2 cellular contexts compared by ENCODE assay signal in genomic region chr1:185969524-185969991, GRCh38.
TF ChIP-seq lines count a peak whose summit lies in the region.

No MANE protein-coding gene starts in this region.

TF ChIP-seq in GM23338, 12 proteins besides CTCF, POLR2A, EP300 and RAD21:
- TF ChIP-seq EZH2 (IDR thresholded peaks at IDR 0.05; ENCODE audit: low read depth, unreplicated experiment) = no peak
- TF ChIP-seq ZNF462 (CRISPR knock-in tag; IDR thresholded peaks at IDR 0.05) = no peak
- no peak for TF ChIP-seq NANOG (IDR thresholded peaks at IDR 0.05; ENCODE audit: borderline replicate concordance)
- no peak for TF ChIP-seq ZNF114 (CRISPR knock-in tag; IDR thresholded peaks at IDR 0.05)
- no peak for TF ChIP-seq JUNB (IDR thresholded peaks at IDR 0.05; ENCODE audit: unreplicated experiment)
- TF ChIP-seq ZNF331 (CRISPR knock-in tag; IDR thresholded peaks at IDR 0.05; ENCODE audit: low read depth) = no peak
- no peak for TF ChIP-seq POLR2AphosphoS5 (IDR thresholded peaks at IDR 0.05; ENCODE audit: low read depth)
TF ChIP-seq in GM23338: peak in this region for 0.

TF ChIP-seq in K562, 482 proteins besides CTCF, POLR2A, EP300 and RAD21:
- TF ChIP-seq ZNF75A (CRISPR knock-in tag; IDR thresholded peaks at IDR 0.05) (no peak), PCBP2 (IDR thresholded peaks at IDR 0.05; ENCODE audit: low read depth, low read length, poor library complexity, severe bottlenecking) (no peak), CEBPB (tag; IDR thresholded peaks at IDR 0.05) (no peak), ZBTB7A (IDR thresholded peaks at IDR 0.05; ENCODE audit: borderline replicate concordance, control insufficient read depth, low read depth, low read length) (no peak), FUS (optimal IDR thresholded peaks at IDR 0.05; ENCODE audit: low read depth, low read length) (no peak), NFE2L1 (tag; IDR thresholded peaks at IDR 0.05; ENCODE audit: borderline replicate concordance, low read depth) (no peak), ID3 (CRISPR knock-in tag; IDR thresholded peaks at IDR 0.05) (no peak), ID3 (tag; IDR thresholded peaks at IDR 0.05) (no peak), CC2D1A (IDR thresholded peaks at IDR 0.05) (no peak), GATAD2B (IDR thresholded peaks at IDR 0.05; ENCODE audit: borderline replicate concordance) (no peak), ELK1 (CRISPR knock-in tag; IDR thresholded peaks at IDR 0.05) (no peak), HNRNPL (IDR thresholded peaks at IDR 0.05; ENCODE audit: low read depth, low read length) (no peak), ZNF764 (CRISPR knock-in tag; IDR thresholded peaks at IDR 0.05; ENCODE audit: low read depth) (no peak), NKRF (IDR thresholded peaks at IDR 0.05; ENCODE audit: borderline replicate concordance) (no peak), ETS1 (conservative IDR thresholded peaks at IDR 0.05; ENCODE audit: control insufficient read depth, low read depth, low read length) (no peak), GTF3C2 (IDR thresholded peaks at IDR 0.05; ENCODE audit: borderline replicate concordance, extremely low read depth, insufficient read length) (no peak), RUNX1 (IDR thresholded peaks at IDR 0.05; ENCODE audit: low read depth) (no peak), THAP7 (CRISPR knock-in tag; IDR thresholded peaks at IDR 0.05) (no peak), ATF7 (IDR thresholded peaks at IDR 0.05) (no peak)
